Comparison of ENCODE assay signal across 17 cellular contexts in genomic region chr1:211634461-211634860, GRCh38. TPM values are rescaled to one million over a fixed set of nuclear protein-coding genes. Genes with fewer than 3 reads are reported as not detected.
A peak's percentile ranks its signal among the peaks of the same experiment; 100 is the strongest.
DNase-seq lines count a peak whose midpoint lies in the region; ATAC-seq, FAIRE-seq and TF ChIP-seq lines count a peak whose summit lies in the region.
"Had no signal": no experiment of that assay in that cellular context is flagged by ENCODE, and none has a peak within 500 bp of the region (broad histone marks: within the 10 kb centered on the region; RNA-seq: fewer than 3 reads in every experiment).

No MANE protein-coding gene starts in this region.

- no peak overlapping the region for H3K4me2 ChIP-seq in smooth muscle cell
- H3K4me2 ChIP-seq: A549 had no signal

- H3K9ac ChIP-seq in smooth muscle cell (ENCODE audit: low read depth): no peak overlapping the region

- H2AFZ ChIP-seq in smooth muscle cell (ENCODE audit: low read depth): no peak overlapping the region

- TF ChIP-seq CTCF in Panc1 (IDR thresholded peaks at IDR 0.05) (no peak), VCaP (conservative IDR thresholded peaks at IDR 0.05) (no peak), spleen (IDR thresholded peaks at IDR 0.05 in 8 of 11, conservative IDR thresholded peaks at IDR 0.05 in 3 of 11) (no peak), smooth muscle cell (IDR thresholded peaks at IDR 0.05; ENCODE audit: borderline replicate concordance, insufficient read depth, poor library complexity, severe bottlenecking) (no peak)

- POLR2A ChIA-PET in Panc1 (lab: Charles Lee): interaction anchor here (0.5 to 0.6 kb wide), 2 partner anchors 43 to 734 kb away, joined by 6 read pairs; no protein-coding TSS in a partner anchor

- no peaks in the 10 kb centered on the region for H4K20me1 ChIP-seq in smooth muscle cell (ENCODE audit: low read depth)

- FAIRE-seq in HTR-8/SVneo (lab: Jason Lieb, UNC): no peak
- FAIRE-seq: A549, GM12878, GM18507 had no signal

- DNase-seq in Panc1 (ENCODE audit: low read depth, low spot score): no peak
- peak; percentile 75 for DNase-seq in mesenteric fat pad (ENCODE audit: low spot score)
- DNase-seq in spleen: peak; percentile 14
- no peak for DNase-seq in smooth muscle cell (lab: John Stamatoyannopoulos, UW; ENCODE audit: unreplicated experiment)
- DNase-seq in epidermal melanocyte (ENCODE audit: insufficient read length, low spot score): no peak
- no peak for DNase-seq in HTR-8/SVneo (ENCODE audit: insufficient read length, low spot score)
- DNase-seq: BE2C; CD4-positive, alpha-beta memory T cell; DMS79; HCEC 1CT; HFFc6 had no signal

- H3K27me3 ChIP-seq in Panc1 (ENCODE audit: control insufficient read depth, insufficient read depth, low read length) (no peaks in the 10 kb centered on the region), spleen (replicated peaks in 1 of 7) (peaks cover 0 to 9% (median 0%) of the 10 kb centered on the region in 7 donors), smooth muscle cell (ENCODE audit: low read depth) (no peaks in the 10 kb centered on the region)
- H3K27me3 ChIP-seq: BE2C had no signal

- H3K27ac ChIP-seq in Panc1 (ENCODE audit: low read length) (peak overlapping the region; percentile 60; the same call in 1 of the 2 replicates), VCaP (peak overlapping the region; percentile 82; the same call in 1 of the 2 replicates), spleen (peak overlapping the region in 2 of 8 donors; percentile 79 to 80), smooth muscle cell (ENCODE audit: low read depth) (no peak overlapping the region)
- H3K27ac ChIP-seq: C4-2B, HL-60 had no signal

- ATAC-seq in Panc1: no peak
- ATAC-seq: A549, GM12878 had no signal

- H3K9me3 ChIP-seq in Panc1 (ENCODE audit: control insufficient read depth, insufficient read depth, low read depth, low read length): no peaks in the 10 kb centered on the region
- H3K9me3 ChIP-seq in spleen: no peaks in the 10 kb centered on the region
- no peaks in the 10 kb centered on the region for H3K9me3 ChIP-seq in smooth muscle cell (replicated peaks; ENCODE audit: low read depth)
- H3K9me3 ChIP-seq: A549, BE2C had no signal

- no peaks in the 10 kb centered on the region for H3K79me2 ChIP-seq in smooth muscle cell (ENCODE audit: low read depth)

- WGBS in spleen, 5 donors: 90 to 100% (median 92%) methylated on average over 4 of the region's 4 CpGs
- 97% methylated on average over 4 of the region's 4 CpGs for WGBS in smooth muscle cell (ENCODE audit: low lambda C conversion rate)

- H3K4me3 ChIP-seq in Panc1 (ENCODE audit: low read depth in 2 of 2, low read length in 2 of 2) (no peak overlapping the region), spleen (no peak overlapping the region), smooth muscle cell (no peak overlapping the region)
- H3K4me3 ChIP-seq: A549, GM12878 had no signal

- CTCF ChIA-PET in Panc1 (lab: Charles Lee): no interaction called here

- peaks cover 24% of the 10 kb centered on the region for H3K4me1 ChIP-seq in Panc1 (ENCODE audit: control insufficient read depth, insufficient read depth, low read length)
- peaks cover 0 to 41% (median 21%) of the 10 kb centered on the region in 6 donors for H3K4me1 ChIP-seq in spleen
- H3K4me1 ChIP-seq in smooth muscle cell (ENCODE audit: low read depth): peaks cover 16% of the 10 kb centered on the region

- in situ Hi-C loops in Panc1 (cut with HindIII; ENCODE audit: low pct_unique_long_range_greater_than_20kb, low sequenced_read_pairs): no loop called here

- intact Hi-C loops in Panc1 (cut with micrococcal nuclease; ENCODE audit: unreplicated experiment): no loop called here
- intact Hi-C loops in spleen (cut with DNase I; ENCODE audit: low total_unique reads): no loop called here

- no peak for TF ChIP-seq POLR2A in spleen (IDR thresholded peaks at IDR 0.05)

- BruUV-seq in Panc1 (replicated peaks; lab: Mats Ljungman, UMichigan): no TSS peak

- peaks cover 9% of the 10 kb centered on the region for H3F3A ChIP-seq in smooth muscle cell (ENCODE audit: low read depth)

- no peaks in the 10 kb centered on the region for H3K36me3 ChIP-seq in Panc1 (ENCODE audit: control insufficient read depth, insufficient read depth, low read length)
- no peaks in the 10 kb centered on the region for H3K36me3 ChIP-seq in spleen
- H3K36me3 ChIP-seq in smooth muscle cell (ENCODE audit: low read depth): no peaks in the 10 kb centered on the region
- H3K36me3 ChIP-seq: BE2C had no signal

RNA-seq across cellular contexts. Expression of gene NEK2, which starts 41.0 kb away (rescaled TPM):
- total RNA-seq in Panc1 (2021; ENCODE audit: unreplicated experiment) (34.4 TPM), mesenteric fat pad (not detected), spleen (1 to 10 TPM in 5 of 7 donors, under 1 TPM in 2; 0.38 to 5.5 (median 2.4) TPM), smooth muscle cell (6.8 and 12.6 TPM in 2 replicates)
- 11.0 TPM for polyA plus RNA-seq in Panc1 (2012; ENCODE audit: insufficient read length)
- polyA plus RNA-seq in spleen (1 to 10 TPM in 2 of 3 donors, under 1 TPM in 1; 0.74 to 4.0 (median 1.6) TPM), smooth muscle cell (5.8 and 7.2 TPM in 2 replicates)
- total RNA-seq: CD4-positive, alpha-beta memory T cell had no signal
- polyA plus RNA-seq: CD4-positive, alpha-beta memory T cell had no signal

RNA-seq across cellular contexts. Expression of gene SLC30A1, which starts 55.5 kb away (rescaled TPM):
- 34.5 TPM for total RNA-seq in Panc1 (2021; ENCODE audit: unreplicated experiment)
- 18.6 TPM for polyA plus RNA-seq in Panc1 (2012; ENCODE audit: insufficient read length)
- total RNA-seq in mesenteric fat pad: 33.6 TPM
- total RNA-seq in spleen: 10 to 100 TPM; 28.0 to 38.5 (median 32.8) TPM
- 1 to 10 TPM; 3.0 to 5.8 (median 3.3) TPM for polyA plus RNA-seq in spleen
- total RNA-seq in smooth muscle cell: 19.0 and 20.6 TPM in 2 replicates
- polyA plus RNA-seq in smooth muscle cell: 6.8 and 8.0 TPM in 2 replicates

Comparison
In these comparisons a context has a peak if more than half of its experiments do, and no peak if none do; other contexts are left out.
1. DNase-seq: peak in mesenteric fat pad (single experiment) and spleen (single experiment); none in Panc1 (single experiment), smooth muscle cell (single experiment), epidermal melanocyte (single experiment) and HTR-8/SVneo (single experiment).